1 cellular context compared by ENCODE assay signal in genomic region chr4:3523146-3523627, GRCh38.
TF ChIP-seq lines count a peak whose summit lies in the region.

No MANE protein-coding gene starts in this region.

TF ChIP-seq in WTC11, 78 proteins besides CTCF, POLR2A, EP300 and RAD21 (continued from another document):
- TF ChIP-seq ZNF532 (CRISPR knock-in tag; IDR thresholded peaks at IDR 0.05; ENCODE audit: borderline replicate concordance) = no peak
- TF ChIP-seq TEAD4 (CRISPR knock-in tag; IDR thresholded peaks at IDR 0.05) = no peak
- no peak for TF ChIP-seq CDX4 (CRISPR knock-in tag; IDR thresholded peaks at IDR 0.05; ENCODE audit: borderline replicate concordance)
- no peak for TF ChIP-seq GTF2I (CRISPR knock-in tag; conservative IDR thresholded peaks at IDR 0.05)
- TF ChIP-seq USF2 (CRISPR knock-in tag; IDR thresholded peaks at IDR 0.05) = no peak
